Comparison of ENCODE assay signal across 25 cellular contexts in genomic region chr11:99464985-99465384, GRCh38.
A peak's percentile ranks its signal among the peaks of the same experiment; 100 is the strongest.
DNase-seq lines count a peak whose midpoint lies in the region; ATAC-seq, FAIRE-seq and TF ChIP-seq lines count a peak whose summit lies in the region.
"Had no signal": no experiment of that assay in that cellular context is flagged by ENCODE, and none has a peak within 500 bp of the region (broad histone marks: within the 10 kb centered on the region; RNA-seq: fewer than 3 reads in every experiment).

No MANE protein-coding gene starts in this region.

- no peak for ATAC-seq in HepG2
- ATAC-seq in right lobe of liver, result no peak
- peak; percentile 72 for ATAC-seq in HG02938 (IDR thresholded peaks at IDR 0.05; ENCODE audit: unreplicated experiment)
- ATAC-seq: A549, GM12878 had no signal

- intact Hi-C loops in HepG2 (cut with micrococcal nuclease; ENCODE audit: unreplicated experiment) (no loop called here), right lobe of liver (cut with DNase I) (no loop called here)

- H2AFZ ChIP-seq in HepG2 (ENCODE audit: low read length), result peak overlapping the region; percentile 15

- no peak overlapping the region for H3K4me2 ChIP-seq in HepG2 (ENCODE audit: low read depth, low read length)
- H3K4me2 ChIP-seq: A549, BLaER1 had no signal

- in situ Hi-C loops in HepG2 (cut with HindIII; ENCODE audit: extremely low pct_ligation_motif_present, low pct_unique_long_range_greater_than_20kb), result no loop called here

- H3K4me3 ChIP-seq in HepG2 (replicated peaks in 1 of 3; ENCODE audit: insufficient read depth in 1 of 3, low read depth in 2 of 3, low read length in 3 of 3) (no peak overlapping the region), right lobe of liver (no peak overlapping the region)
- H3K4me3 ChIP-seq: A549, BLaER1, GM12878 had no signal

- TF ChIP-seq EP300 in HepG2 (IDR thresholded peaks at IDR 0.05; ENCODE audit: low read depth in 2 of 2, low read length in 2 of 2) (no peak), HepG2 (CRISPR knock-in tag; IDR thresholded peaks at IDR 0.05; ENCODE audit: borderline replicate concordance) (no peak)

- BruUV-seq in HepG2 (replicated peaks; lab: Mats Ljungman, UMichigan), result no TSS peak

- H3K36me3 ChIP-seq in HepG2 (replicated peaks in 1 of 2; ENCODE audit: control insufficient read depth in 1 of 2, insufficient read depth in 2 of 2, low read length in 2 of 2) (no peaks in the 10 kb centered on the region), right lobe of liver (no peaks in the 10 kb centered on the region)
- H3K36me3 ChIP-seq: BE2C, BLaER1 had no signal

- no peak for TF ChIP-seq POLR2A in HepG2 (IDR thresholded peaks at IDR 0.05; ENCODE audit: insufficient read depth in 1 of 2, low read depth in 2 of 2, low read length in 2 of 2)
- no peak for TF ChIP-seq POLR2A in right lobe of liver (IDR thresholded peaks at IDR 0.05)

- 7% methylated on average over 2 of the region's 2 CpGs for WGBS in HepG2 (ENCODE audit: low lambda C conversion rate)
- 48% methylated on average over 2 of the region's 2 CpGs for WGBS in right lobe of liver (ENCODE audit: insufficient coverage, low coverage, low lambda C conversion rate, missing lambda C conversion rate)

- no peak overlapping the region for H3K9ac ChIP-seq in HepG2 (ENCODE audit: insufficient read depth, low read depth, low read length)
- H3K9ac ChIP-seq: BLaER1 had no signal

- CTCF ChIA-PET in HepG2 (lab: Yijun Ruan, JAX; ENCODE audit: low intra/inter-chr PET ratio, low total read pairs), result no interaction called here

- no peaks in the 10 kb centered on the region for H3K79me2 ChIP-seq in HepG2 (ENCODE audit: insufficient read depth, low read length)

- no peaks in the 10 kb centered on the region for H3K4me1 ChIP-seq in HepG2 (ENCODE audit: insufficient read depth, low read length)
- H3K4me1 ChIP-seq in right lobe of liver, result no peaks in the 10 kb centered on the region
- H3K4me1 ChIP-seq: A549, BE2C, BLaER1 had no signal

- FAIRE-seq in HepG2 (lab: Jason Lieb, UNC), result no peak
- FAIRE-seq: A549, GM12878, GM12892, GM18507, GM19239 had no signal

- H3K27me3 ChIP-seq in HepG2 (ENCODE audit: control insufficient read depth in 1 of 2, insufficient read depth in 2 of 2, low read length in 2 of 2), result no peaks in the 10 kb centered on the region
- no peaks in the 10 kb centered on the region for H3K27me3 ChIP-seq in right lobe of liver
- H3K27me3 ChIP-seq: BE2C, BLaER1 had no signal

- H4K20me1 ChIP-seq in HepG2 (ENCODE audit: insufficient read depth, low read length), result no peaks in the 10 kb centered on the region
- H4K20me1 ChIP-seq: BLaER1 had no signal

- TF ChIP-seq CTCF in HepG2 (CRISPR knock-in tag; IDR thresholded peaks at IDR 0.05), result no peak
- TF ChIP-seq CTCF in right lobe of liver (IDR thresholded peaks at IDR 0.05), result no peak

- TF ChIP-seq RAD21 in HepG2 (CRISPR knock-in tag; IDR thresholded peaks at IDR 0.05), result no peak

- POLR2A ChIA-PET in HepG2 (lab: Yijun Ruan, JAX), result no interaction called here

- H3K9me3 ChIP-seq in HepG2 (ENCODE audit: low read length) (no peaks in the 10 kb centered on the region), right lobe of liver (no peaks in the 10 kb centered on the region)
- H3K9me3 ChIP-seq: A549, BE2C had no signal

- no peak overlapping the region for H3K27ac ChIP-seq in HepG2 (ENCODE audit: extremely low read length, insufficient read depth, low read length)
- H3K27ac ChIP-seq in right lobe of liver, result no peak overlapping the region
- H3K27ac ChIP-seq: 22Rv1, A549, BLaER1 had no signal

- DNase-seq in HepG2 (ENCODE audit: low spot score) (no peak), right lobe of liver (no peak), HPDE6-E6E7 (ENCODE audit: extremely low spot score) (no peak), islet precursor cell (no peak)
- DNase-seq: BE2C; C1 segment of cervical spinal cord; CD4-positive, alpha-beta memory T cell; CD4-positive, CD25-positive, alpha-beta regulatory T cell; CD8-positive, alpha-beta memory T cell; COR-L47; DMS 273 treated with DMSO at 0.1 percent for 48 hours; DMS153; DMS53; DMS79; DND-41; EL; GDM1 had no signal

TF ChIP-seq in HepG2, 621 proteins besides CTCF, POLR2A, EP300 and RAD21:
- no peak for TF ChIP-seq ZNF569 (CRISPR knock-in tag; IDR thresholded peaks at IDR 0.05; ENCODE audit: borderline replicate concordance)
- TF ChIP-seq IRF1 (CRISPR knock-in tag; IDR thresholded peaks at IDR 0.05; ENCODE audit: low read depth), result no peak
- TF ChIP-seq DNMT3B (CRISPR knock-in tag; conservative IDR thresholded peaks at IDR 0.05), result no peak
- no peak for TF ChIP-seq LCORL (IDR thresholded peaks at IDR 0.05)
- TF ChIP-seq LCORL (CRISPR knock-in tag; IDR thresholded peaks at IDR 0.05), result no peak
- TF ChIP-seq ZNF879 (CRISPR knock-in tag; IDR thresholded peaks at IDR 0.05), result no peak
- no peak for TF ChIP-seq POLR2AphosphoS5 (IDR thresholded peaks at IDR 0.05; ENCODE audit: low read depth, low read length)
- no peak for TF ChIP-seq ARID2 (CRISPR knock-in tag; IDR thresholded peaks at IDR 0.05; ENCODE audit: borderline replicate concordance)
TF ChIP-seq in HepG2: peak in this region for 0.
